In genomic region chr9:114606068-114606467, GRCh38 we compare ENCODE assay signal across 19 cellular contexts. TPM values are rescaled to one million over a fixed set of nuclear protein-coding genes. Genes with fewer than 3 reads are reported as not detected.
A peak's percentile ranks its signal among the peaks of the same experiment; 100 is the strongest.
DNase-seq lines count a peak whose midpoint lies in the region; ATAC-seq and TF ChIP-seq lines count a peak whose summit lies in the region.
"Had no signal": no experiment of that assay in that cellular context is flagged by ENCODE, and none has a peak within 500 bp of the region (broad histone marks: within the 10 kb centered on the region; RNA-seq: fewer than 3 reads in every experiment).

No MANE protein-coding gene starts in this region.

- H3K27me3 ChIP-seq in thyroid gland (no peaks in the 10 kb centered on the region), breast epithelium (no peaks in the 10 kb centered on the region)
- H3K27me3 ChIP-seq: colonic mucosa, uterus had no signal

- DNase-seq in activated T-cell treated with anti-CD3 and anti-CD28 coated beads, Interleukin-2, amount 50 U/mL, for 72 hours, result no peak
- no peak for DNase-seq in activated T-cell treated with anti-CD3 and anti-CD28 coated beads, Interleukin-2, amount 50 U/mL, for 1 hour
- DNase-seq in dermis microvascular lymphatic vessel endothelial cell (ENCODE audit: low read depth in 2 of 2) (peak; percentile 76 to 92), thyroid gland (no peak), breast epithelium (ENCODE audit: low spot score in 2 of 2) (no peak), activated gamma-delta T cell (lab: John Stamatoyannopoulos, UW) (no peak)
- DNase-seq in naive thymus-derived CD8-positive, alpha-beta T cell, result no peak
- DNase-seq: activated CD4-positive, alpha-beta memory T cell treated with anti-CD3 and anti-CD28 coated beads for 36 hours; amygdala; CD4-positive, alpha-beta T cell; colonic mucosa; NCI-H1092 treated with DMSO at 0.1 percent for 48 hours; NCI-H2171 treated with DMSO at 0.1 percent for 48 hours; small intestine; stimulated activated naive CD8-positive, alpha-beta T cell treated with anti-CD3 and anti-CD28 coated beads, Interleukin-15, Interleukin-2, amounts not matched to agents 100 U/mL and 50 U/mL, for 24 hours; uterus had no signal

- H3K27ac ChIP-seq in thyroid gland (peak overlapping the region; percentile 39 to 67 (median 53)), breast epithelium (no peak overlapping the region)
- H3K27ac ChIP-seq: colonic mucosa, uterus had no signal

- H3K4me1 ChIP-seq in thyroid gland (peaks cover 40 to 42% of the 10 kb centered on the region in 2 donors), breast epithelium (no peaks in the 10 kb centered on the region)
- H3K4me1 ChIP-seq: colonic mucosa, uterus had no signal

- peaks cover 7 to 12% of the 10 kb centered on the region in 2 donors for H3K36me3 Mint-ChIP-seq in activated T-cell treated with anti-CD3 and anti-CD28 coated beads, Interleukin-2, amount 50 U/mL, for 72 hours (ENCODE audit: insufficient read depth in 2 of 2)
- peaks cover 0 to 9% (median 7%) of the 10 kb centered on the region in 3 donors for H3K36me3 Mint-ChIP-seq in naive thymus-derived CD8-positive, alpha-beta T cell

- no peaks in the 10 kb centered on the region for H3K9me3 ChIP-seq in thyroid gland
- H3K9me3 ChIP-seq in breast epithelium, result peaks cover 5 to 6% of the 10 kb centered on the region in 2 donors
- H3K9me3 ChIP-seq: colonic mucosa, uterus had no signal

- H3K27me3 Mint-ChIP-seq in activated T-cell treated with anti-CD3 and anti-CD28 coated beads, Interleukin-2, amount 50 U/mL, for 72 hours (ENCODE audit: low read depth), result no peaks in the 10 kb centered on the region
- H3K27me3 Mint-ChIP-seq in naive thymus-derived CD8-positive, alpha-beta T cell, result no peaks in the 10 kb centered on the region
- H3K27me3 Mint-ChIP-seq: activated CD4-positive, alpha-beta memory T cell treated with anti-CD3 and anti-CD28 coated beads for 36 hours; CD4-positive, alpha-beta T cell had no signal

- H3K4me3 Mint-ChIP-seq in activated T-cell treated with anti-CD3 and anti-CD28 coated beads, Interleukin-2, amount 50 U/mL, for 72 hours, result no peak overlapping the region
- H3K4me3 Mint-ChIP-seq in naive thymus-derived CD8-positive, alpha-beta T cell, result no peak overlapping the region
- H3K4me3 Mint-ChIP-seq: activated CD4-positive, alpha-beta memory T cell treated with anti-CD3 and anti-CD28 coated beads for 36 hours; CD4-positive, alpha-beta T cell had no signal

- no peak for TF ChIP-seq CTCF in thyroid gland (IDR thresholded peaks at IDR 0.05)
- no peak for TF ChIP-seq CTCF in breast epithelium (IDR thresholded peaks at IDR 0.05)

- POLR2A ChIA-PET in naive thymus-derived CD8-positive, alpha-beta T cell (lab: Charles Lee), result interaction anchor here (1.3 to 3.5 kb wide), 3 partner anchors 11 to 18 kb away, joined by 4 to 22 read pairs (median 5); partner anchors contain the start of gene ATP6V1G1

- intact Hi-C loops in thyroid gland (cut with DNase I) (no loop called here), breast epithelium (cut with DNase I; ENCODE audit: low total_unique reads) (no loop called here)

- no peak for TF ChIP-seq POLR2A in thyroid gland (IDR thresholded peaks at IDR 0.05)
- TF ChIP-seq POLR2A in GM18505 (IDR thresholded peaks at IDR 0.05; ENCODE audit: borderline replicate concordance, extremely low read depth, insufficient read depth, insufficient read length), result no peak
- no peak for TF ChIP-seq POLR2A in breast epithelium (IDR thresholded peaks at IDR 0.05)

- H3K27ac Mint-ChIP-seq in activated T-cell treated with anti-CD3 and anti-CD28 coated beads, Interleukin-2, amount 50 U/mL, for 72 hours, result peak overlapping the region; percentile 5
- peak overlapping the region in 6 of 10 donors; percentile 14 to 60 (median 26) for H3K27ac Mint-ChIP-seq in naive thymus-derived CD8-positive, alpha-beta T cell
- H3K27ac Mint-ChIP-seq: activated CD4-positive, alpha-beta memory T cell treated with anti-CD3 and anti-CD28 coated beads for 36 hours had no signal

- ATAC-seq in activated T-cell treated with anti-CD3 and anti-CD28 coated beads, Interleukin-2, amount 50 U/mL, for 72 hours (replicated peaks in 1 of 2), result no peak
- no peak for ATAC-seq in naive thymus-derived CD8-positive, alpha-beta T cell
- ATAC-seq in GM18505 (IDR thresholded peaks at IDR 0.05; ENCODE audit: unreplicated experiment), result no peak
- ATAC-seq: esophagus mucosa; stimulated activated naive CD8-positive, alpha-beta T cell treated with anti-CD3 and anti-CD28 coated beads, Interleukin-15, Interleukin-2, amounts not matched to agents 100 U/mL and 50 U/mL, for 24 hours had no signal

- H3K4me3 ChIP-seq in thyroid gland (replicated peaks in 1 of 3) (no peak overlapping the region), breast epithelium (no peak overlapping the region)
- H3K4me3 ChIP-seq: colonic mucosa, uterus had no signal

- peaks cover 20% of the 10 kb centered on the region for H3K4me1 Mint-ChIP-seq in activated T-cell treated with anti-CD3 and anti-CD28 coated beads, Interleukin-2, amount 50 U/mL, for 72 hours (ENCODE audit: low read depth)
- peaks cover 5 to 38% (median 13%) of the 10 kb centered on the region in 4 donors for H3K4me1 Mint-ChIP-seq in naive thymus-derived CD8-positive, alpha-beta T cell

- H3K36me3 ChIP-seq in thyroid gland (no peaks in the 10 kb centered on the region), breast epithelium (no peaks in the 10 kb centered on the region)
- H3K36me3 ChIP-seq: colonic mucosa, uterus had no signal

- WGBS in thyroid gland, 2 donors, result 57 to 65% methylated on average over 7 of the region's 7 CpGs

- peaks cover 5% of the 10 kb centered on the region in 2 donors for H3K9me3 Mint-ChIP-seq in activated T-cell treated with anti-CD3 and anti-CD28 coated beads, Interleukin-2, amount 50 U/mL, for 72 hours
- H3K9me3 Mint-ChIP-seq in naive thymus-derived CD8-positive, alpha-beta T cell, result peaks cover 0 to 10% (median 2%) of the 10 kb centered on the region in 9 donors
- H3K9me3 Mint-ChIP-seq: CD4-positive, alpha-beta T cell had no signal

RNA-seq across cellular contexts. Expression of gene TMEM268, which starts 5.0 kb away (rescaled TPM):
- 10 to 100 TPM; 36.0 to 39.2 TPM for total RNA-seq in activated T-cell treated with anti-CD3 and anti-CD28 coated beads, Interleukin-2, amount 50 U/mL, for 72 hours
- 3.9 and 7.2 TPM in 2 replicates for total RNA-seq in dermis microvascular lymphatic vessel endothelial cell
- 10 to 100 TPM; 25.2 to 28.3 TPM for total RNA-seq in naive thymus-derived CD8-positive, alpha-beta T cell
- 10 to 100 TPM in 1 of 3 donors, 1 to 10 TPM in 2; 6.5 to 16.6 (median 8.0) TPM for polyA plus RNA-seq in naive thymus-derived CD8-positive, alpha-beta T cell
- total RNA-seq in thyroid gland, result 10 to 100 TPM in 3 of 4 donors, 1 to 10 TPM in 1; 7.0 to 18.3 (median 13.0) TPM
- 10 to 100 TPM; 12.8 to 21.3 (median 16.8) TPM for total RNA-seq in breast epithelium

RNA-seq across cellular contexts. Expression of gene ATP6V1G1, which starts 18.5 kb away (rescaled TPM):
- 10 to 100 TPM; 37.3 to 39.4 TPM for total RNA-seq in activated T-cell treated with anti-CD3 and anti-CD28 coated beads, Interleukin-2, amount 50 U/mL, for 72 hours
- 85.8 and 116 TPM in 2 replicates for total RNA-seq in dermis microvascular lymphatic vessel endothelial cell
- total RNA-seq in naive thymus-derived CD8-positive, alpha-beta T cell, result 100 to 1,000 TPM; 165 to 170 TPM
- polyA plus RNA-seq in naive thymus-derived CD8-positive, alpha-beta T cell, result 100 to 1,000 TPM; 298 to 381 (median 349) TPM
- total RNA-seq in thyroid gland, result 100 to 1,000 TPM; 193 to 223 (median 200) TPM
- total RNA-seq in breast epithelium, result 100 to 1,000 TPM; 151 to 240 (median 227) TPM

RNA-seq across cellular contexts. Expression of gene TEX53, which starts 51.5 kb away (rescaled TPM):
- not detected for total RNA-seq in activated T-cell treated with anti-CD3 and anti-CD28 coated beads, Interleukin-2, amount 50 U/mL, for 72 hours
- total RNA-seq in dermis microvascular lymphatic vessel endothelial cell (not detected in 2 replicates), thyroid gland (not detected), breast epithelium (not detected)
- total RNA-seq in naive thymus-derived CD8-positive, alpha-beta T cell, result not detected
- not detected for polyA plus RNA-seq in naive thymus-derived CD8-positive, alpha-beta T cell
- total RNA-seq: activated CD4-positive, alpha-beta memory T cell treated with anti-CD3 and anti-CD28 coated beads for 36 hours; CD4-positive, alpha-beta T cell; colonic mucosa; esophagus mucosa; mononuclear cell; uterus had no signal
- polyA plus RNA-seq: small intestine had no signal

Comparison
In these comparisons a context has a peak if more than half of its experiments do, and no peak if none do; other contexts are left out.
1. DNase-seq: peak in dermis microvascular lymphatic vessel endothelial cell (2 of 2); none in activated T-cell treated with anti-CD3 and anti-CD28 coated beads, Interleukin-2, amount 50 U/mL, for 72 hours (0 of 2), activated T-cell treated with anti-CD3 and anti-CD28 coated beads, Interleukin-2, amount 50 U/mL, for 1 hour (single experiment), naive thymus-derived CD8-positive, alpha-beta T cell (0 of 10), thyroid gland (0 of 2), breast epithelium (0 of 2) and activated gamma-delta T cell (single experiment).
2. H3K27ac ChIP-seq: peak in thyroid gland (3 of 3); none in breast epithelium (0 of 2).